Comparison of ENCODE assay signal across 17 cellular contexts in the genomic region with DNA sequence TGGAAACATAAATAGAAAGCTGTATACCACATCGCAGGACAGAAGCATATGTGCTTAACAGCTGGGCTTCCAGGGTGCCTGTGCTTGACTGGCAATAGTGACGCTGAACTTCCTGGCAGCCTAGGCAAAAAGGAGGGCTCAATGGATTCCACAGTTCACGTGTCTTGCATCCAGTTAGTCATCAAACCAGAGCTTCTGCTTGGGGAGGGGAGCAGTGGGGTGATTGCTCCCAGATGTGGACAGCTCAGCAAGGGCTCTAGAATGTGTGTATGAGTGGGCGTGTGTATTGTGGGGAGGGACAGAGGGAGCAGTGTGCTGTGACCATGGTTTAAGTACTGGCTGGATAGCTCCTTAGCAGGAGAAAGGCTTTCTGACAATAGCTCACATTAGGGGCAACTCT. TPM values are rescaled to one million over a fixed set of nuclear protein-coding genes. Genes with fewer than 3 reads are reported as not detected.
DNase-seq lines count a peak whose midpoint lies in the region; TF ChIP-seq lines count a peak whose summit lies in the region.
"Had no signal": no experiment of that assay in that cellular context is flagged by ENCODE, and none has a peak within 500 bp of the region (broad histone marks: within the 10 kb centered on the region; RNA-seq: fewer than 3 reads in every experiment).

No MANE protein-coding gene starts in this region.

- no peaks in the 10 kb centered on the region for H3K36me3 Mint-ChIP-seq in HFFc6 (ENCODE audit: low read depth)
- H3K36me3 Mint-ChIP-seq: activated naive CD8-positive, alpha-beta T cell treated with anti-CD3 and anti-CD28 coated beads for 36 hours had no signal

- H3K4me3 Mint-ChIP-seq in HFFc6 = no peak overlapping the region
- H3K4me3 Mint-ChIP-seq: activated naive CD8-positive, alpha-beta T cell treated with anti-CD3 and anti-CD28 coated beads for 36 hours had no signal

- H3K4me1 Mint-ChIP-seq in HFFc6 (ENCODE audit: low read depth) = no peaks in the 10 kb centered on the region

- intact Hi-C loops in posterior vena cava (cut with DNase I) = no loop called here

- no peak for TF ChIP-seq CTCF in HFFc6 (IDR thresholded peaks at IDR 0.05)

- peaks cover 2% of the 10 kb centered on the region for H3K27me3 Mint-ChIP-seq in HFFc6 (ENCODE audit: insufficient read depth)

- DNase-seq in AG20443 (ENCODE audit: low spot score) (peak; percentile 86), HFFc6 (peak; percentile 60), dedifferentiated amniotic fluid mesenchymal stem cell (ENCODE audit: extremely low spot score) (peak; percentile 85), posterior vena cava (ENCODE audit: low spot score) (peak; percentile 62), HCEC 1CT (no peak), OCI-M2 (lab: John Stamatoyannopoulos, UW; ENCODE audit: unreplicated experiment) (no peak)
- no peak for DNase-seq in activated CD4-positive, alpha-beta T cell treated with anti-CD3 and anti-CD28 coated beads for 1 hour
- no peak for DNase-seq in activated naive CD4-positive, alpha-beta T cell treated with Interleukin-2 at 50 U/mL for 16 hours
- DNase-seq: activated CD4-positive, CD25-positive, alpha-beta regulatory T cell treated with anti-CD3 and anti-CD28 coated beads, Interleukin-2, amount 50 U/mL, for 72 hours; activated naive CD8-positive, alpha-beta T cell treated with anti-CD3 and anti-CD28 coated beads for 36 hours; cerebellar nuclear complex; NCI-H1092; T-helper 1 cell; tibial artery had no signal

- H3K9me3 Mint-ChIP-seq in HFFc6 = peaks cover 5% of the 10 kb centered on the region; the same call in 1 of the 2 replicates
- H3K9me3 Mint-ChIP-seq: activated naive CD8-positive, alpha-beta T cell treated with anti-CD3 and anti-CD28 coated beads for 36 hours had no signal

- no peak overlapping the region for H3K27ac Mint-ChIP-seq in HFFc6
- H3K27ac Mint-ChIP-seq: activated naive CD8-positive, alpha-beta T cell treated with anti-CD3 and anti-CD28 coated beads for 36 hours had no signal

RNA-seq across cellular contexts. Expression of gene PRRG3, which starts 2.3 kb away (rescaled TPM):
- not detected for total RNA-seq in HFFc6 (2021; fragmentation: NEBNext Ultra II Directional; extraction: Animal tissue kit (Norgen Biotek cat#: 25700))
- 1 to 10 TPM in 1 of 2 donors, under 1 TPM in 1; 0.86 to 5.1 TPM for total RNA-seq in posterior vena cava
- total RNA-seq: activated naive CD8-positive, alpha-beta T cell treated with anti-CD3 and anti-CD28 coated beads for 36 hours; G401; lung microvascular endothelial cell; NCI-H460 had no signal

RNA-seq across cellular contexts. Expression of gene FATE1, which starts 18.3 kb away (rescaled TPM):
- total RNA-seq in HFFc6 (2021; fragmentation: NEBNext Ultra II Directional; extraction: Animal tissue kit (Norgen Biotek cat#: 25700)) = not detected
- not detected for total RNA-seq in posterior vena cava
- total RNA-seq: activated naive CD8-positive, alpha-beta T cell treated with anti-CD3 and anti-CD28 coated beads for 36 hours; G401; lung microvascular endothelial cell; NCI-H460 had no signal

RNA-seq across cellular contexts. Expression of gene CNGA2, which starts 37.0 kb away (rescaled TPM):
- not detected for total RNA-seq in HFFc6 (2021; fragmentation: NEBNext Ultra II Directional; extraction: Animal tissue kit (Norgen Biotek cat#: 25700))
- total RNA-seq in posterior vena cava = not detected
- total RNA-seq: activated naive CD8-positive, alpha-beta T cell treated with anti-CD3 and anti-CD28 coated beads for 36 hours; G401; lung microvascular endothelial cell; NCI-H460 had no signal

Comparison
In these comparisons a context has a peak if more than half of its experiments do, and no peak if none do; other contexts are left out.
1. DNase-seq: peak in AG20443 (single experiment), HFFc6 (single experiment), dedifferentiated amniotic fluid mesenchymal stem cell (single experiment) and posterior vena cava (single experiment); none in HCEC 1CT (single experiment), activated CD4-positive, alpha-beta T cell treated with anti-CD3 and anti-CD28 coated beads for 1 hour (single experiment), activated naive CD4-positive, alpha-beta T cell treated with Interleukin-2 at 50 U/mL for 16 hours (single experiment) and OCI-M2 (single experiment).